8 cellular contexts compared by ENCODE assay signal in the genomic region with DNA sequence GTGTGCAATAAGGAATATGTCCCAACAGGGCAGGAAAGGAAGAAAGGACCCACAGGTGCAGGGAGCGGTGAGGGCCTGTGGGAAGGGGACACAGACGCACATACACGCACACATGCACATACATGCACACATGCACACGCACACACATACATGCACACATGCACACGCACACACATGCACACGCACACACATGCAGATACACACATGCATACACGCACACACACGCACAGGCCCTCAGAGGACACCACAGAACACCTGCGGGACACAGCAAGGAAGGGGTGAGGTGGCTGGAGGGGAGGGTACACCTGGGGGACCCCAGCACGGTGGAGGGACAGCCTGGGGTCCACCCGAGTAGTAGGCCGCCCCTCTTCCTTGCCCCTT. TPM values are rescaled to one million over a fixed set of nuclear protein-coding genes. Genes with fewer than 3 reads are reported as not detected.
DNase-seq lines count a peak whose midpoint lies in the region; ATAC-seq and TF ChIP-seq lines count a peak whose summit lies in the region.

No MANE protein-coding gene starts in this region.

- no peaks in the 10 kb centered on the region for H3K36me3 ChIP-seq in uterus

- H3K4me1 ChIP-seq in mononuclear cell (ENCODE audit: insufficient read depth, low read length) (peaks cover 16% of the 10 kb centered on the region), uterus (peaks cover 5 to 7% of the 10 kb centered on the region in 2 donors)

- TF ChIP-seq CTCF in uterus (IDR thresholded peaks at IDR 0.05) = no peak

- peaks cover 50% of the 10 kb centered on the region for H3K4me1 Mint-ChIP-seq in stimulated activated naive CD8-positive, alpha-beta T cell treated with anti-CD3 and anti-CD28 coated beads, Interleukin-15, Interleukin-2, amounts not matched to agents 100 ng/mL and 50 ng/mL, for 24 hours (ENCODE audit: low read depth)
- H3K4me1 Mint-ChIP-seq in activated naive CD8-positive, alpha-beta T cell treated with anti-CD3 and anti-CD28 coated beads, Interleukin-2, amount 50 U/mL, for 24 hours = peaks cover 57% of the 10 kb centered on the region

- H3K9me3 ChIP-seq in mononuclear cell (ENCODE audit: low read depth, low read length) (no peaks in the 10 kb centered on the region), uterus (peaks cover 0 to 4% of the 10 kb centered on the region in 2 donors)

- H3K27me3 Mint-ChIP-seq in stimulated activated naive CD8-positive, alpha-beta T cell treated with anti-CD3 and anti-CD28 coated beads, Interleukin-15, Interleukin-2, amounts not matched to agents 100 ng/mL and 50 ng/mL, for 24 hours = no peaks in the 10 kb centered on the region
- H3K27me3 Mint-ChIP-seq in activated naive CD8-positive, alpha-beta T cell treated with anti-CD3 and anti-CD28 coated beads, Interleukin-2, amount 50 U/mL, for 24 hours = peaks cover 2% of the 10 kb centered on the region

- peak overlapping the region; percentile 49 for H3K27ac Mint-ChIP-seq in stimulated activated naive CD8-positive, alpha-beta T cell treated with anti-CD3 and anti-CD28 coated beads, Interleukin-15, Interleukin-2, amounts not matched to agents 100 ng/mL and 50 ng/mL, for 24 hours
- peak overlapping the region; percentile 19 for H3K27ac Mint-ChIP-seq in activated naive CD8-positive, alpha-beta T cell treated with anti-CD3 and anti-CD28 coated beads, Interleukin-2, amount 50 U/mL, for 24 hours

- DNase-seq in stimulated activated naive CD8-positive, alpha-beta T cell treated with anti-CD3 and anti-CD28 coated beads, Interleukin-15, Interleukin-2, amounts not matched to agents 100 U/mL and 50 U/mL, for 24 hours = no peak
- no peak for DNase-seq in activated naive CD8-positive, alpha-beta T cell treated with anti-CD3 and anti-CD28 coated beads, Interleukin-2, amount 50 U/mL, for 24 hours
- DNase-seq in uterus = no peak
- no peak for DNase-seq in stimulated activated CD4-positive, alpha-beta T cell treated with anti-CD3 and anti-CD28 coated beads, Interleukin-2, amount 100 ng/mL, for 24 hours
- DNase-seq in stimulated activated CD4-positive, alpha-beta T cell treated with anti-CD3 and anti-CD28 coated beads, Interleukin-15, amount 100 ng/mL, for 24 hours = no peak
- no peak for DNase-seq in DMS79 (lab: John Stamatoyannopoulos, UW)

- H3K27ac ChIP-seq in uterus = peak overlapping the region; percentile 4 to 38

- no peak for ATAC-seq in stimulated activated naive CD8-positive, alpha-beta T cell treated with anti-CD3 and anti-CD28 coated beads, Interleukin-15, Interleukin-2, amounts not matched to agents 100 U/mL and 50 U/mL, for 24 hours
- ATAC-seq in activated naive CD8-positive, alpha-beta T cell treated with anti-CD3 and anti-CD28 coated beads, Interleukin-2, amount 50 U/mL, for 24 hours = no peak

- no peaks in the 10 kb centered on the region for H3K27me3 ChIP-seq in mononuclear cell (ENCODE audit: insufficient read depth, low read length)
- H3K27me3 ChIP-seq in uterus = no peaks in the 10 kb centered on the region

- TF ChIP-seq POLR2A in uterus (IDR thresholded peaks at IDR 0.05) = no peak

- intact Hi-C loops in uterus (cut with DNase I; ENCODE audit: low total_unique reads) = no loop called here

- H3K4me3 Mint-ChIP-seq in stimulated activated naive CD8-positive, alpha-beta T cell treated with anti-CD3 and anti-CD28 coated beads, Interleukin-15, Interleukin-2, amounts not matched to agents 100 ng/mL and 50 ng/mL, for 24 hours = peak overlapping the region; percentile 62
- H3K4me3 Mint-ChIP-seq in activated naive CD8-positive, alpha-beta T cell treated with anti-CD3 and anti-CD28 coated beads, Interleukin-2, amount 50 U/mL, for 24 hours = peak overlapping the region; percentile 39

- peaks cover 32% of the 10 kb centered on the region for H3K36me3 Mint-ChIP-seq in stimulated activated naive CD8-positive, alpha-beta T cell treated with anti-CD3 and anti-CD28 coated beads, Interleukin-15, Interleukin-2, amounts not matched to agents 100 ng/mL and 50 ng/mL, for 24 hours (ENCODE audit: low read depth)
- H3K36me3 Mint-ChIP-seq in activated naive CD8-positive, alpha-beta T cell treated with anti-CD3 and anti-CD28 coated beads, Interleukin-2, amount 50 U/mL, for 24 hours (ENCODE audit: low read depth) = peaks cover 37% of the 10 kb centered on the region

- peaks cover 5% of the 10 kb centered on the region for H3K9me3 Mint-ChIP-seq in stimulated activated naive CD8-positive, alpha-beta T cell treated with anti-CD3 and anti-CD28 coated beads, Interleukin-15, Interleukin-2, amounts not matched to agents 100 ng/mL and 50 ng/mL, for 24 hours
- peaks cover 4% of the 10 kb centered on the region for H3K9me3 Mint-ChIP-seq in activated naive CD8-positive, alpha-beta T cell treated with anti-CD3 and anti-CD28 coated beads, Interleukin-2, amount 50 U/mL, for 24 hours

- H3K4me3 ChIP-seq in mononuclear cell (ENCODE audit: low read length) (peak overlapping the region; percentile 34), uterus (no peak overlapping the region)

RNA-seq across cellular contexts. Expression of gene PIP5K1C, which starts 12.9 kb away (rescaled TPM):
- total RNA-seq in mononuclear cell (8.4 TPM), uterus (10 to 100 TPM in 3 of 4 donors, 1 to 10 TPM in 1; 6.2 to 77.5 (median 33.2) TPM)

RNA-seq across cellular contexts. Expression of gene TJP3, which starts 20.8 kb away (rescaled TPM):
- total RNA-seq in mononuclear cell (5.7 TPM), uterus (1 to 10 TPM in 3 of 4 donors, under 1 TPM in 1; 0.37 to 7.4 (median 3.9) TPM)
